In the genomic region with DNA sequence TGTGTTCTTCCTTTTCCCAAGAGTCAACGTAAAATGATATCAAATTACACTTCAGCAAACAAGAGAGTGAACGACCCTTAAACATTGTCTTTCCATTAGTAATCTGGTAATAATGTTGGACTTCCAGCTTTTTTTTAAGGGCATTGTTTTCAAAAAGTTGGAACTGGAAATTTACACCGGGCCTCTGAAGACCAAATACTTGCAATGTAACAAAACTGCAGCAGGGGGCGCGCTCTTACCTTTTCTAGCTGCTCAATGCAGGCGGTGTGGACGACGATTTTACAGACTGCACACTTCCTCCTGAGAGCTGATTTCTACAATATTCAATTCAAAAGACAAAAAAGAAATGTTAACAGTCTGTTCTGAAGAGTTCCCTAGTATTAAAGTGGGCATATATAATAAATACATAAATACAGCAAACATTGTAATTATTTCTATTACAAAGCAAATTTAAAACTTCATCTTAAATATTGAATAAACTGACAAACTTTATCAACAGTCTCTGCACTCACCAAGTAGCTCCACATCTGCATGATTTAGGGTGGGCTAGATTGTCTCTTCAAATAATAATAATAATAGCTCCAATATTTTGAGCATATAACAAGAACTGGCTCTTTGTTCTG, we compare ENCODE assay signal across 8 cellular contexts.
DNase-seq lines count a peak whose midpoint lies in the region; ATAC-seq, FAIRE-seq and TF ChIP-seq lines count a peak whose summit lies in the region.

No MANE protein-coding gene starts in this region.

- H3K27ac Mint-ChIP-seq in CD14-positive monocyte (no peak overlapping the region), mesothelial cell of epicardium (no peak overlapping the region)
- no peak overlapping the region for H3K27ac Mint-ChIP-seq in activated CD8-positive, alpha-beta T cell treated with anti-CD3 and anti-CD28 coated beads for 36 hours
- no peak overlapping the region for H3K27ac Mint-ChIP-seq in stimulated activated effector memory CD8-positive, alpha-beta T cell treated with anti-CD3 and anti-CD28 coated beads, Interleukin-12 subunit alpha, Interleukin-12 subunit beta, amount 100 ng/mL, for 72 hours

- CTCF ChIA-PET in activated CD8-positive, alpha-beta T cell treated with anti-CD3 and anti-CD28 coated beads for 36 hours (lab: Charles Lee), result interaction anchor here (0.7 to 9.2 kb wide), 43 partner anchors 10 to 367 kb away, joined by 3 to 103 read pairs (median 4); a partner anchor contains a TSS

- H3K27me3 Mint-ChIP-seq in CD14-positive monocyte (ENCODE audit: low read depth in 3 of 3), result peaks cover 0 to 4% (median 3%) of the 10 kb centered on the region in 3 donors
- peaks cover 8% of the 10 kb centered on the region for H3K27me3 Mint-ChIP-seq in activated CD8-positive, alpha-beta T cell treated with anti-CD3 and anti-CD28 coated beads for 36 hours
- peaks cover 11% of the 10 kb centered on the region for H3K27me3 Mint-ChIP-seq in mesothelial cell of epicardium (ENCODE audit: low read depth)

- ATAC-seq in GM19328 (IDR thresholded peaks at IDR 0.05; ENCODE audit: unreplicated experiment) (peak; percentile 56), HG03521 (IDR thresholded peaks at IDR 0.05; ENCODE audit: unreplicated experiment) (peak; percentile 81)
- ATAC-seq in activated CD8-positive, alpha-beta T cell treated with anti-CD3 and anti-CD28 coated beads for 36 hours, result peak; percentile 80
- ATAC-seq in stimulated activated effector memory CD8-positive, alpha-beta T cell treated with anti-CD3 and anti-CD28 coated beads, Interleukin-12 subunit alpha, Interleukin-12 subunit beta, amount 100 ng/mL, for 72 hours, result peak; percentile 55

- H3K9me3 Mint-ChIP-seq in CD14-positive monocyte, result no peaks in the 10 kb centered on the region
- no peaks in the 10 kb centered on the region for H3K9me3 Mint-ChIP-seq in activated CD8-positive, alpha-beta T cell treated with anti-CD3 and anti-CD28 coated beads for 36 hours
- H3K9me3 Mint-ChIP-seq in mesothelial cell of epicardium, result no peaks in the 10 kb centered on the region
- no peaks in the 10 kb centered on the region for H3K9me3 Mint-ChIP-seq in stimulated activated effector memory CD8-positive, alpha-beta T cell treated with anti-CD3 and anti-CD28 coated beads, Interleukin-12 subunit alpha, Interleukin-12 subunit beta, amount 100 ng/mL, for 72 hours

- peak; percentile 60 for FAIRE-seq in endometrium (lab: Jason Lieb, UNC)

- DNase-seq in CD14-positive monocyte (ENCODE audit: low spot score) (no peak), NCI-H774 (lab: John Stamatoyannopoulos, UW) (peak; percentile 54), mesothelial cell of epicardium (ENCODE audit: low spot score in 2 of 2, unreplicated experiment in 2 of 2) (peak; percentile 60 to 83)
- DNase-seq in activated CD8-positive, alpha-beta T cell treated with anti-CD3 and anti-CD28 coated beads for 36 hours, result peak; percentile 87
- DNase-seq in stimulated activated effector memory CD8-positive, alpha-beta T cell treated with anti-CD3 and anti-CD28 coated beads, Interleukin-12 subunit alpha, Interleukin-12 subunit beta, amount 100 ng/mL, for 72 hours (ENCODE audit: low spot score in 2 of 2), result peak; percentile 44 to 82

- TF ChIP-seq CTCF in CD14-positive monocyte (IDR thresholded peaks at IDR 0.05) (peak; percentile 85), mesothelial cell of epicardium (IDR thresholded peaks at IDR 0.05; ENCODE audit: unreplicated experiment) (peak; percentile 82)
- TF ChIP-seq CTCF in activated CD8-positive, alpha-beta T cell treated with anti-CD3 and anti-CD28 coated beads for 36 hours (IDR thresholded peaks at IDR 0.05), result peak; percentile 88

- POLR2A ChIA-PET in activated CD8-positive, alpha-beta T cell treated with anti-CD3 and anti-CD28 coated beads for 36 hours (lab: Charles Lee), result no interaction called here

- H3K36me3 Mint-ChIP-seq in CD14-positive monocyte, result no peaks in the 10 kb centered on the region
- H3K36me3 Mint-ChIP-seq in activated CD8-positive, alpha-beta T cell treated with anti-CD3 and anti-CD28 coated beads for 36 hours (ENCODE audit: low read depth), result no peaks in the 10 kb centered on the region
- H3K36me3 Mint-ChIP-seq in mesothelial cell of epicardium, result no peaks in the 10 kb centered on the region
- no peaks in the 10 kb centered on the region for H3K36me3 Mint-ChIP-seq in stimulated activated effector memory CD8-positive, alpha-beta T cell treated with anti-CD3 and anti-CD28 coated beads, Interleukin-12 subunit alpha, Interleukin-12 subunit beta, amount 100 ng/mL, for 72 hours

- H3K4me1 Mint-ChIP-seq in CD14-positive monocyte (peaks cover 1% of the 10 kb centered on the region), mesothelial cell of epicardium (peaks cover 15% of the 10 kb centered on the region)
- H3K4me1 Mint-ChIP-seq in activated CD8-positive, alpha-beta T cell treated with anti-CD3 and anti-CD28 coated beads for 36 hours (ENCODE audit: low read depth), result no peaks in the 10 kb centered on the region
- no peaks in the 10 kb centered on the region for H3K4me1 Mint-ChIP-seq in stimulated activated effector memory CD8-positive, alpha-beta T cell treated with anti-CD3 and anti-CD28 coated beads, Interleukin-12 subunit alpha, Interleukin-12 subunit beta, amount 100 ng/mL, for 72 hours

- H3K4me3 Mint-ChIP-seq in CD14-positive monocyte (no peak overlapping the region), mesothelial cell of epicardium (no peak overlapping the region)
- no peak overlapping the region for H3K4me3 Mint-ChIP-seq in activated CD8-positive, alpha-beta T cell treated with anti-CD3 and anti-CD28 coated beads for 36 hours
- no peak overlapping the region for H3K4me3 Mint-ChIP-seq in stimulated activated effector memory CD8-positive, alpha-beta T cell treated with anti-CD3 and anti-CD28 coated beads, Interleukin-12 subunit alpha, Interleukin-12 subunit beta, amount 100 ng/mL, for 72 hours

- intact Hi-C loops in CD14-positive monocyte (cut with micrococcal nuclease), result no loop called here
- intact Hi-C loops in activated CD8-positive, alpha-beta T cell treated with anti-CD3 and anti-CD28 coated beads for 36 hours (cut with micrococcal nuclease), result loop anchor here (1.0 to 2.0 kb wide), 2 partner anchors 243 to 352 kb away; no protein-coding TSS in a partner anchor
